1 cellular context compared by ENCODE assay signal in genomic region chr3:50270841-50271240, GRCh38.
TF ChIP-seq lines count a peak whose summit lies in the region.

No MANE protein-coding gene starts in this region.

TF ChIP-seq in IMR-90, 13 proteins besides CTCF, POLR2A, EP300 and RAD21:
- TF ChIP-seq MXI1 (IDR thresholded peaks at IDR 0.05; ENCODE audit: borderline replicate concordance, low read depth, low read length) (no peak), RFX5 (IDR thresholded peaks at IDR 0.05; ENCODE audit: low read depth, low read length) (no peak), NFE2L2 (IDR thresholded peaks at IDR 0.05; ENCODE audit: low read depth, low read length) (no peak), MAFK (IDR thresholded peaks at IDR 0.05; ENCODE audit: low read depth, low read length) (no peak), RCOR1 (IDR thresholded peaks at IDR 0.05; ENCODE audit: insufficient replicate concordance, low read length) (no peak), CHD1 (IDR thresholded peaks at IDR 0.05; ENCODE audit: low read depth, low read length) (no peak), ELK1 (IDR thresholded peaks at IDR 0.05; ENCODE audit: borderline replicate concordance, low read depth, low read length) (no peak), FOS (IDR thresholded peaks at IDR 0.05; ENCODE audit: low read depth, low read length) (no peak), USF2 (IDR thresholded peaks at IDR 0.05; ENCODE audit: low read depth, low read length) (no peak), BHLHE40 (IDR thresholded peaks at IDR 0.05; ENCODE audit: low read depth, low read length) (no peak), SMC3 (IDR thresholded peaks at IDR 0.05; ENCODE audit: low read depth, low read length) (no peak), CEBPB (IDR thresholded peaks at IDR 0.05; ENCODE audit: low read depth, low read length) (no peak), MAZ (IDR thresholded peaks at IDR 0.05; ENCODE audit: borderline replicate concordance, low read depth, low read length) (no peak)
